In genomic region chr1:146019225-146020057, GRCh38 we compare ENCODE assay signal across 11 cellular contexts. TPM values are rescaled to one million over a fixed set of nuclear protein-coding genes. Genes with fewer than 3 reads are reported as not detected.
DNase-seq lines count a peak whose midpoint lies in the region; ATAC-seq and TF ChIP-seq lines count a peak whose summit lies in the region.
"Had no signal": no experiment of that assay in that cellular context is flagged by ENCODE, and none has a peak within 500 bp of the region (broad histone marks: within the 10 kb centered on the region; RNA-seq: fewer than 3 reads in every experiment).

No MANE protein-coding gene starts in this region.

- peaks cover 8% of the 10 kb centered on the region for H3K4me1 ChIP-seq in CD8-positive, alpha-beta memory T cell (ENCODE audit: insufficient read depth, low read length)
- no peaks in the 10 kb centered on the region for H3K4me1 ChIP-seq in parathyroid adenoma

- CTCF ChIA-PET in CD8-positive, alpha-beta memory T cell (lab: Charles Lee) = interaction anchor here (1.0 to 3.9 kb wide), 6 partner anchors 11 to 174 kb away, joined by 3 to 20 read pairs (median 10); partner anchors contain the start of gene NUDT17
- CTCF ChIA-PET in activated CD8-positive, alpha-beta T cell treated with anti-CD3 and anti-CD28 coated beads for 36 hours (lab: Charles Lee) = interaction anchor here (0.8 to 3.7 kb wide), 10 partner anchors 8 to 168 kb away, joined by 3 to 32 read pairs (median 4); partner anchors contain the start of gene ITGA10
- CTCF ChIA-PET in Calu3 (lab: Charles Lee) = interaction anchor here (0.8 kb wide), 1 partner anchor 12 kb away, joined by 3 read pairs; no protein-coding TSS in a partner anchor

- peak; percentile 39 for ATAC-seq in activated CD8-positive, alpha-beta T cell treated with anti-CD3 and anti-CD28 coated beads for 36 hours
- peak; percentile 8 for ATAC-seq in left ventricle myocardium superior
- no peak for ATAC-seq in HG03378 (IDR thresholded peaks at IDR 0.05; ENCODE audit: unreplicated experiment)

- H3K27ac ChIP-seq in CD8-positive, alpha-beta memory T cell (ENCODE audit: low read depth, low read length) = no peak overlapping the region
- H3K27ac ChIP-seq in parathyroid adenoma = no peak overlapping the region

- no peak overlapping the region for H3K4me3 ChIP-seq in CD8-positive, alpha-beta memory T cell (ENCODE audit: low read length)
- no peak overlapping the region for H3K4me3 ChIP-seq in parathyroid adenoma (ENCODE audit: low read depth, low read length)

- H3K9ac ChIP-seq in parathyroid adenoma = no peak overlapping the region

- H2AFZ ChIP-seq in parathyroid adenoma = peak overlapping the region; percentile 53

- DNase-seq in CD8-positive, alpha-beta memory T cell = no peak
- DNase-seq in activated CD8-positive, alpha-beta T cell treated with anti-CD3 and anti-CD28 coated beads for 36 hours = no peak
- DNase-seq in left ventricle myocardium superior (peak; percentile 45), medulla oblongata (ENCODE audit: extremely low spot score) (no peak), Calu3 (no peak)
- no peak for DNase-seq in stimulated activated CD4-positive, alpha-beta T cell treated with anti-CD3 and anti-CD28 coated beads, Interleukin-4, amount 100 ng/mL, for 1 hour

- H3K9me3 Mint-ChIP-seq in CD8-positive, alpha-beta memory T cell = no peaks in the 10 kb centered on the region
- no peaks in the 10 kb centered on the region for H3K9me3 Mint-ChIP-seq in activated CD8-positive, alpha-beta T cell treated with anti-CD3 and anti-CD28 coated beads for 36 hours
- H3K9me3 Mint-ChIP-seq in Calu3 (ENCODE audit: low read depth, unreplicated experiment) = no peaks in the 10 kb centered on the region

- peak overlapping the region in 5 of 7 donors; percentile 17 to 69 (median 29) for H3K4me3 Mint-ChIP-seq in CD8-positive, alpha-beta memory T cell
- H3K4me3 Mint-ChIP-seq in activated CD8-positive, alpha-beta T cell treated with anti-CD3 and anti-CD28 coated beads for 36 hours = peak overlapping the region; percentile 22
- no peak overlapping the region for H3K4me3 Mint-ChIP-seq in Calu3 (ENCODE audit: low read depth, unreplicated experiment)

- no TSS peak for BruUV-seq in Calu3 (replicated peaks; lab: Mats Ljungman, UMichigan)

- H3K27me3 ChIP-seq in CD8-positive, alpha-beta memory T cell (ENCODE audit: insufficient read depth, low read length, poor library complexity, severe bottlenecking) = peaks cover 31% of the 10 kb centered on the region
- H3K27me3 ChIP-seq in parathyroid adenoma (ENCODE audit: control insufficient read depth, insufficient read depth, low read length) = peaks cover 4% of the 10 kb centered on the region

- H3K4me1 Mint-ChIP-seq in CD8-positive, alpha-beta memory T cell = peaks cover 8 to 14% (median 9%) of the 10 kb centered on the region in 3 donors
- H3K4me1 Mint-ChIP-seq in activated CD8-positive, alpha-beta T cell treated with anti-CD3 and anti-CD28 coated beads for 36 hours (ENCODE audit: low read depth) = peaks cover 7% of the 10 kb centered on the region
- peaks cover 8% of the 10 kb centered on the region for H3K4me1 Mint-ChIP-seq in Calu3 (ENCODE audit: low read depth, unreplicated experiment)

- no peaks in the 10 kb centered on the region for H3K79me2 ChIP-seq in parathyroid adenoma

- H3K36me3 Mint-ChIP-seq in CD8-positive, alpha-beta memory T cell = peaks cover 0 to 4% (median 0%) of the 10 kb centered on the region in 3 donors
- H3K36me3 Mint-ChIP-seq in activated CD8-positive, alpha-beta T cell treated with anti-CD3 and anti-CD28 coated beads for 36 hours (ENCODE audit: low read depth) = no peaks in the 10 kb centered on the region
- no peaks in the 10 kb centered on the region for H3K36me3 Mint-ChIP-seq in Calu3 (ENCODE audit: insufficient read depth, unreplicated experiment)

- no peaks in the 10 kb centered on the region for H3K36me3 ChIP-seq in CD8-positive, alpha-beta memory T cell (ENCODE audit: insufficient read depth, low read length)
- H3K36me3 ChIP-seq in parathyroid adenoma (ENCODE audit: control insufficient read depth, insufficient read depth, low read length) = no peaks in the 10 kb centered on the region

- H3K9me3 ChIP-seq in CD8-positive, alpha-beta memory T cell (ENCODE audit: low read length) = no peaks in the 10 kb centered on the region
- no peaks in the 10 kb centered on the region for H3K9me3 ChIP-seq in parathyroid adenoma (ENCODE audit: control insufficient read depth, low read length)
- H3K9me3 ChIP-seq: Caco-2 had no signal

- intact Hi-C loops in activated CD8-positive, alpha-beta T cell treated with anti-CD3 and anti-CD28 coated beads for 36 hours (cut with micrococcal nuclease) = no loop called here
- intact Hi-C loops in left ventricle myocardium superior (cut with micrococcal nuclease) = no loop called here
- intact Hi-C loops in Calu3 (cut with micrococcal nuclease; ENCODE audit: unreplicated experiment) = no loop called here

- H3K27me3 Mint-ChIP-seq in CD8-positive, alpha-beta memory T cell = peaks cover 21 to 74% of the 10 kb centered on the region in 2 donors
- peaks cover 37% of the 10 kb centered on the region for H3K27me3 Mint-ChIP-seq in activated CD8-positive, alpha-beta T cell treated with anti-CD3 and anti-CD28 coated beads for 36 hours
- peaks cover 79% of the 10 kb centered on the region for H3K27me3 Mint-ChIP-seq in Calu3 (ENCODE audit: unreplicated experiment)

- no peak for TF ChIP-seq CTCF in activated CD8-positive, alpha-beta T cell treated with anti-CD3 and anti-CD28 coated beads for 36 hours (IDR thresholded peaks at IDR 0.05)
- TF ChIP-seq CTCF in parathyroid adenoma (IDR thresholded peaks at IDR 0.05) (no peak), Calu3 (IDR thresholded peaks at IDR 0.05; ENCODE audit: unreplicated experiment) (no peak)

- peak overlapping the region in 2 of 8 donors; percentile 11 to 49 for H3K27ac Mint-ChIP-seq in CD8-positive, alpha-beta memory T cell
- H3K27ac Mint-ChIP-seq in activated CD8-positive, alpha-beta T cell treated with anti-CD3 and anti-CD28 coated beads for 36 hours = no peak overlapping the region
- no peak overlapping the region for H3K27ac Mint-ChIP-seq in Calu3 (ENCODE audit: unreplicated experiment)

- peak overlapping the region; percentile 12 for H3K4me2 ChIP-seq in parathyroid adenoma (ENCODE audit: low read length)

- POLR2A ChIA-PET in CD8-positive, alpha-beta memory T cell (lab: Charles Lee) = no interaction called here
- POLR2A ChIA-PET in activated CD8-positive, alpha-beta T cell treated with anti-CD3 and anti-CD28 coated beads for 36 hours (lab: Charles Lee) = interaction anchor here (1.5 to 3.0 kb wide), 3 partner anchors 12 to 32 kb away, joined by 4 to 12 read pairs (median 8); no protein-coding TSS in a partner anchor

RNA-seq across cellular contexts. Expression of gene HJV, which starts 2.1 kb away (rescaled TPM):
- not detected for total RNA-seq in CD8-positive, alpha-beta memory T cell
- polyA plus RNA-seq in CD8-positive, alpha-beta memory T cell = not detected
- not detected for total RNA-seq in activated CD8-positive, alpha-beta T cell treated with anti-CD3 and anti-CD28 coated beads for 36 hours
- 71.9 TPM for total RNA-seq in left ventricle myocardium superior
- not detected in 2 replicates for total RNA-seq in Calu3 (2022)
- total RNA-seq: bronchial epithelial cell, Caco-2, glomerular endothelial cell had no signal

RNA-seq across cellular contexts. Expression of gene TXNIP, which starts 23.1 kb away (rescaled TPM):
- 100 to 1,000 TPM; 167 to 170 TPM for total RNA-seq in CD8-positive, alpha-beta memory T cell
- polyA plus RNA-seq in CD8-positive, alpha-beta memory T cell = 4,579 TPM
- total RNA-seq in activated CD8-positive, alpha-beta T cell treated with anti-CD3 and anti-CD28 coated beads for 36 hours = 100 to 1,000 TPM; 130 to 134 TPM
- total RNA-seq in left ventricle myocardium superior = 954 TPM
- total RNA-seq in Calu3 (2022) = 18.5 and 27.3 TPM in 2 replicates

RNA-seq across cellular contexts. Expression of gene POLR3GL, which starts 55.0 kb away (rescaled TPM):
- 10 to 100 TPM; 21.6 to 22.8 TPM for total RNA-seq in CD8-positive, alpha-beta memory T cell
- 103 TPM for polyA plus RNA-seq in CD8-positive, alpha-beta memory T cell
- 10 to 100 TPM; 22.3 to 23.3 TPM for total RNA-seq in activated CD8-positive, alpha-beta T cell treated with anti-CD3 and anti-CD28 coated beads for 36 hours
- 44.0 TPM for total RNA-seq in left ventricle myocardium superior
- 9.9 and 11.5 TPM in 2 replicates for total RNA-seq in Calu3 (2022)

RNA-seq across cellular contexts. Expression of gene ANKRD34A, which starts 55.1 kb away (rescaled TPM):
- 1 to 10 TPM; 6.9 to 8.7 TPM for total RNA-seq in CD8-positive, alpha-beta memory T cell
- polyA plus RNA-seq in CD8-positive, alpha-beta memory T cell = 0.97 TPM
- 1 to 10 TPM; 6.6 to 7.7 TPM for total RNA-seq in activated CD8-positive, alpha-beta T cell treated with anti-CD3 and anti-CD28 coated beads for 36 hours
- total RNA-seq in left ventricle myocardium superior = 0.52 TPM
- total RNA-seq in Calu3 (2022) = 0.19 and 0.27 TPM in 2 replicates

Comparison
In these comparisons a context has a peak if more than half of its experiments do, and no peak if none do; other contexts are left out.
1. RNA of gene HJV, which starts 2.1 kb away (total RNA-seq): 71.9 TPM in left ventricle myocardium superior (single experiment); not detected in CD8-positive, alpha-beta memory T cell, not detected in activated CD8-positive, alpha-beta T cell treated with anti-CD3 and anti-CD28 coated beads for 36 hours and not detected in Calu3; every median in the first group is over 10 times any median in the second.